ENCODE assay signal across 8 cellular contexts in the genomic region with DNA sequence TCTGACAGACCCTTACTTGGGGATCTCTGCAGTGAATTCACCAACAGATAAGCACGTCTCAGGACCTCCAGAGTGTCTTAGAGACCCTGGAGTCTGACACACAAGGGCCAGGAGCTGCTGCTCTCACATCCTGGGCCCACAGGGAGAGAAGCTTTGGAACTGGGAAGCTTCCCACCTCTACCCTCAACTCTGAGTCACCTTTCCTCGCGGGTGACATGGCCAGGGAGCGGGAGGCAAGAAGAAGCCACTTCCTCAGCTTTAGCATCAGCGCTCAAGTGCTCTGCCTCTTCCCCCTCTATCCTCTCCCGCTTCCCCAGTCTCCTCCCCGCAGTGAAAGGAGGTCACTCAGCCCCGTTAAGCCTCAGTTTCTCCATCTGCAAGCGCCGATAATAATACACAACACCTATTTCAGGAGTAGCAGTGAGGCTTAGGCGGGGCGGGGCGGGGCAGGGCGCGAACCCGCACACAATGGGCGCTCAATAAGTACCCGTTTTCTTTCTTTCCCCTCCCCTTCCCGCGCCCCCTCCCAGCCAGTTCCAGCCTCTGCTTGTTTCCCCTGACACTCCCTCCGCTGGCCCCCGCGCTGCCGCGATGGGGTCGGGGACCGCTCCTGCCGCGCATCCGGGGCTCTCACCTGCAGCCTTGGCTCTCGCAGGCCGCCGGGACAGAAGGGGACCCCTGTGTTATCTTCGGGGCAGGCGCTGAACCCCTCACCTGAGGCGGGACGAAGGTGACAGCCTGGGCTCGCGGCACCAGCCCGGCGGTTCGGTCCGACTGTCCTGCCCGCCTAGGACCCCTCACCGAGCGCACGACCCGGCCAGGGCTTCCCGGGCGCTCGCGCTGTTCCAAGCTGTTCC. TPM values are rescaled to one million over a fixed set of nuclear protein-coding genes. Genes with fewer than 3 reads are reported as not detected.
DNase-seq lines count a peak whose midpoint lies in the region; ATAC-seq and TF ChIP-seq lines count a peak whose summit lies in the region.

No MANE protein-coding gene starts in this region.

- intact Hi-C loops in Right ventricle myocardium superior (cut with DNase I) = no loop called here
- intact Hi-C loops in left ventricle myocardium superior (cut with micrococcal nuclease) = no loop called here
- intact Hi-C loops in activated T-helper 2 cell treated with anti-CD3 and anti-CD28 coated beads, Interferon-gamma antibody, Interleukin-2, Interleukin-4, amounts not matched to agents 10 μg/mL and 5 μg/mL and 100 μg/mL, durations not matched to agents 14 hours and 24 hours and 36 hours (cut with micrococcal nuclease) = no loop called here
- intact Hi-C loops in left ventricle myocardium inferior (cut with micrococcal nuclease) = no loop called here
- intact Hi-C loops in gastrocnemius medialis (cut with DNase I; ENCODE audit: low total_unique reads) = loop anchor here (1.0 to 5.0 kb wide), 2 partner anchors 49 to 248 kb away; no protein-coding TSS in a partner anchor

- no peaks in the 10 kb centered on the region for H3K9me3 Mint-ChIP-seq in activated T-helper 2 cell treated with anti-CD3 and anti-CD28 coated beads, Interferon-gamma antibody, Interleukin-2, Interleukin-4, amounts not matched to agents 10 μg/mL and 5 μg/mL and 100 μg/mL, durations not matched to agents 14 hours and 24 hours and 36 hours

- H3K4me3 ChIP-seq in left ventricle myocardium inferior = peak overlapping the region; percentile 78
- peak overlapping the region; percentile 66 to 92 (median 73) for H3K4me3 ChIP-seq in gastrocnemius medialis

- TF ChIP-seq CTCF in left ventricle myocardium inferior (IDR thresholded peaks at IDR 0.05; ENCODE audit: borderline replicate concordance) = no peak
- no peak for TF ChIP-seq CTCF in gastrocnemius medialis (IDR thresholded peaks at IDR 0.05 in 4 of 5, conservative IDR thresholded peaks at IDR 0.05 in 1 of 5)
- TF ChIP-seq CTCF in RWPE1 (conservative IDR thresholded peaks at IDR 0.05; ENCODE audit: low read depth) = no peak

- H3K36me3 ChIP-seq in left ventricle myocardium inferior (no peaks in the 10 kb centered on the region), gastrocnemius medialis (no peaks in the 10 kb centered on the region)

- H3K27me3 ChIP-seq in left ventricle myocardium inferior (ENCODE audit: low read depth) = no peaks in the 10 kb centered on the region
- H3K27me3 ChIP-seq in gastrocnemius medialis = no peaks in the 10 kb centered on the region

- H3K9me3 ChIP-seq in left ventricle myocardium inferior (replicated peaks) = no peaks in the 10 kb centered on the region
- H3K9me3 ChIP-seq in gastrocnemius medialis = no peaks in the 10 kb centered on the region

- POLR2A ChIA-PET in RWPE1 (lab: Yijun Ruan, JAX; ENCODE audit: low non-redundant PET) = no interaction called here

- peaks cover 17% of the 10 kb centered on the region for H3K4me1 Mint-ChIP-seq in activated T-helper 2 cell treated with anti-CD3 and anti-CD28 coated beads, Interferon-gamma antibody, Interleukin-2, Interleukin-4, amounts not matched to agents 10 μg/mL and 5 μg/mL and 100 μg/mL, durations not matched to agents 14 hours and 24 hours and 36 hours (ENCODE audit: low read depth)

- peaks cover 35% of the 10 kb centered on the region for H3K4me1 ChIP-seq in left ventricle myocardium inferior
- peaks cover 28 to 30% of the 10 kb centered on the region in 2 donors for H3K4me1 ChIP-seq in gastrocnemius medialis

- no peak overlapping the region for H3K27ac Mint-ChIP-seq in activated T-helper 2 cell treated with anti-CD3 and anti-CD28 coated beads, Interferon-gamma antibody, Interleukin-2, Interleukin-4, amounts not matched to agents 10 μg/mL and 5 μg/mL and 100 μg/mL, durations not matched to agents 14 hours and 24 hours and 36 hours

- CTCF ChIA-PET in RWPE1 (lab: Yijun Ruan, JAX) = interaction anchor here (0.9 to 1.9 kb wide), 2 partner anchors 70 to 79 kb away, joined by 3 to 8 read pairs; no protein-coding TSS in a partner anchor

- DNase-seq in Right ventricle myocardium superior (peak; percentile 50), left ventricle myocardium superior (no peak), M059J (ENCODE audit: low read depth) (peak; percentile 76), left ventricle myocardium inferior (no peak), gastrocnemius medialis (no peak), RWPE1 (ENCODE audit: low spot score) (no peak)
- no peak for DNase-seq in activated T-helper 2 cell treated with anti-CD3 and anti-CD28 coated beads, Interferon-gamma antibody, Interleukin-2, Interleukin-4, amounts not matched to agents 10 μg/mL and 5 μg/mL and 100 μg/mL, durations not matched to agents 14 hours and 24 hours and 36 hours (ENCODE audit: low spot score)

- no peak overlapping the region for H3K27ac ChIP-seq in left ventricle myocardium inferior (replicated peaks)
- H3K27ac ChIP-seq in gastrocnemius medialis = peak overlapping the region in 3 of 4 donors; percentile 46 to 68 (median 48)
- H3K27ac ChIP-seq in RWPE1 = no peak overlapping the region

- H3K27me3 Mint-ChIP-seq in activated T-helper 2 cell treated with anti-CD3 and anti-CD28 coated beads, Interferon-gamma antibody, Interleukin-2, Interleukin-4, amounts not matched to agents 10 μg/mL and 5 μg/mL and 100 μg/mL, durations not matched to agents 14 hours and 24 hours and 36 hours (ENCODE audit: low read depth) = peaks cover 11% of the 10 kb centered on the region

- no peak for TF ChIP-seq POLR2A in gastrocnemius medialis (IDR thresholded peaks at IDR 0.05)

- ATAC-seq in Right ventricle myocardium superior (ENCODE audit: poor library complexity) (no peak), left ventricle myocardium superior (no peak), gastrocnemius medialis (peak; percentile 3 to 10), GM18909 (IDR thresholded peaks at IDR 0.05; ENCODE audit: poor library complexity, unreplicated experiment) (no peak)

- H3K36me3 Mint-ChIP-seq in activated T-helper 2 cell treated with anti-CD3 and anti-CD28 coated beads, Interferon-gamma antibody, Interleukin-2, Interleukin-4, amounts not matched to agents 10 μg/mL and 5 μg/mL and 100 μg/mL, durations not matched to agents 14 hours and 24 hours and 36 hours (ENCODE audit: low read depth) = no peaks in the 10 kb centered on the region

- in situ Hi-C loops in gastrocnemius medialis (cut with MboI; ENCODE audit: low sequenced_read_pairs in 4 of 4) = loop anchor here in 2 of 4 donors (25.0 kb wide), 1 partner anchor 238 kb away; no protein-coding TSS in a partner anchor

- H3K4me3 Mint-ChIP-seq in activated T-helper 2 cell treated with anti-CD3 and anti-CD28 coated beads, Interferon-gamma antibody, Interleukin-2, Interleukin-4, amounts not matched to agents 10 μg/mL and 5 μg/mL and 100 μg/mL, durations not matched to agents 14 hours and 24 hours and 36 hours (ENCODE audit: low read depth) = peak overlapping the region; percentile 74

RNA-seq across cellular contexts. Expression of gene GDPD5, which starts 0.9 kb away (rescaled TPM):
- 6.5 TPM for total RNA-seq in Right ventricle myocardium superior
- total RNA-seq in left ventricle myocardium superior = 8.4 TPM
- total RNA-seq in M059J (2014; rRNA removed; shearing (Covaris generic)) = 8.0 and 13.8 TPM in 2 replicates
- 11.0 and 14.9 TPM in 2 replicates for total RNA-seq in activated T-helper 2 cell treated with anti-CD3 and anti-CD28 coated beads, Interferon-gamma antibody, Interleukin-2, Interleukin-4, amounts not matched to agents 10 μg/mL and 5 μg/mL and 100 μg/mL, durations not matched to agents 14 hours and 24 hours and 36 hours
- total RNA-seq in left ventricle myocardium inferior = 4.4 TPM
- total RNA-seq in gastrocnemius medialis = 10 to 100 TPM in 3 of 4 donors, 1 to 10 TPM in 1; 5.6 to 12.6 (median 11.2) TPM

RNA-seq across cellular contexts. Expression of gene SERPINH1, which starts 37.2 kb away (rescaled TPM):
- 54.0 TPM for total RNA-seq in Right ventricle myocardium superior
- 58.5 TPM for total RNA-seq in left ventricle myocardium superior
- 369 and 512 TPM in 2 replicates for total RNA-seq in M059J (2014; rRNA removed; shearing (Covaris generic))
- 23.8 and 23.9 TPM in 2 replicates for total RNA-seq in activated T-helper 2 cell treated with anti-CD3 and anti-CD28 coated beads, Interferon-gamma antibody, Interleukin-2, Interleukin-4, amounts not matched to agents 10 μg/mL and 5 μg/mL and 100 μg/mL, durations not matched to agents 14 hours and 24 hours and 36 hours
- 57.6 TPM for total RNA-seq in left ventricle myocardium inferior
- 10 to 100 TPM; 18.5 to 42.4 (median 34.8) TPM for total RNA-seq in gastrocnemius medialis

Comparison
In these comparisons a context has a peak if more than half of its experiments do, and no peak if none do; other contexts are left out.
1. DNase-seq: peak in Right ventricle myocardium superior (single experiment) and M059J (single experiment); none in left ventricle myocardium superior (single experiment), activated T-helper 2 cell treated with anti-CD3 and anti-CD28 coated beads, Interferon-gamma antibody, Interleukin-2, Interleukin-4, amounts not matched to agents 10 μg/mL and 5 μg/mL and 100 μg/mL, durations not matched to agents 14 hours and 24 hours and 36 hours (single experiment), left ventricle myocardium inferior (single experiment), gastrocnemius medialis (0 of 2) and RWPE1 (single experiment).
2. ATAC-seq: peak in gastrocnemius medialis (2 of 2); none in Right ventricle myocardium superior (single experiment), left ventricle myocardium superior (single experiment) and GM18909 (single experiment).
3. H3K27ac ChIP-seq: peak in gastrocnemius medialis (3 of 4); none in left ventricle myocardium inferior (single experiment) and RWPE1 (single experiment).